ENCODE assay signal across 8 cellular contexts in the genomic region with DNA sequence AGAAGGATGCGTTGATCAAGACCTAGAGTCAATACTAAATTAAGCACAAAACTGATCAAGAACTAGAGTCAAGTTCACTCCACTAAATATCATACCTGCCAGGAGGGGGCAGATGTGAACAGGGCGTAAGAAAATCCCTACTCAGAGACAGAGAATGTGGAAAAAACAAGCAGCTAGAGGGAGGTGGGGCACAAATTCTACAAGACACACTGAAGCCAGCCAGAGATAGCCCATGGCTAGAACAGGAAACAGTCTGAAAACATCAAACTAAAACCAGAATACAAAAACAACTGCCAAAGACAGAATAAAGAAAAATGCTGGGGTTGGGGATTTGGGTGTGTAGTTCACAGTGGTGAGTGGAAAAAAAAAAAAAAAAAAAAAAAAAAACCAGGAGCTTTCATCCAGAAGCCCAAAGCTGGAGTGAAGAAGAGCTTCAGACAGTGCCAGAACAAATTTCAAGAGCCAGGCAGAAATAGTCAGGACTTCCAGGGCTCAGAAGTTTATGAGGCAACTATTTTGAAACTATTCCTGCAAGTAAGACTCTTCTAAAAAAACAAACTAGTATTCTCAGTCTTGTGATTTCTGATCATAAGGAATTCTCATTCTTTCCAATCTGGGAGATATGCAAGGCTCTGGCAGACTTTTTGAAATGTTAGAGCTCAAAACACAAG.
DNase-seq lines count a peak whose midpoint lies in the region; ATAC-seq and TF ChIP-seq lines count a peak whose summit lies in the region.

No MANE protein-coding gene starts in this region.

- H3K9ac ChIP-seq in parathyroid adenoma = no peak overlapping the region

- no peak overlapping the region for H3K27ac ChIP-seq in C4-2B
- H3K27ac ChIP-seq in parathyroid adenoma = no peak overlapping the region

- H3K4me1 ChIP-seq in parathyroid adenoma = no peaks in the 10 kb centered on the region

- H3K27me3 ChIP-seq in parathyroid adenoma (ENCODE audit: control insufficient read depth, insufficient read depth, low read length) = no peaks in the 10 kb centered on the region

- no peak overlapping the region for H3K4me2 ChIP-seq in parathyroid adenoma (ENCODE audit: low read length)

- peak; percentile 89 for ATAC-seq in GM18868 (IDR thresholded peaks at IDR 0.05; ENCODE audit: unreplicated experiment)
- peak; percentile 79 for ATAC-seq in HG03342 (IDR thresholded peaks at IDR 0.05; ENCODE audit: unreplicated experiment)
- no peak for ATAC-seq in HG02870 (IDR thresholded peaks at IDR 0.05; ENCODE audit: unreplicated experiment)

- DNase-seq in NCI-H446 treated with DMSO at 0.1 percent for 48 hours (lab: John Stamatoyannopoulos, UW) (peak; percentile 26), foreskin fibroblast (peak; percentile 80 to 92)
- DNase-seq in activated CD4-positive, alpha-beta T cell treated with anti-CD3 and anti-CD28 coated beads, Interleukin-2, amount 50 U/mL, for 4 hours = peak; percentile 16 to 22

- TF ChIP-seq CTCF in C4-2B (conservative IDR thresholded peaks at IDR 0.05) (peak; percentile 84), foreskin fibroblast (IDR thresholded peaks at IDR 0.05; ENCODE audit: low read depth, low read length) (peak; percentile 68), parathyroid adenoma (IDR thresholded peaks at IDR 0.05) (peak; percentile 66)

- no peaks in the 10 kb centered on the region for H3K9me3 ChIP-seq in parathyroid adenoma (ENCODE audit: control insufficient read depth, low read length)

- no peak overlapping the region for H3K4me3 ChIP-seq in foreskin fibroblast (ENCODE audit: low read depth in 1 of 2, low read length in 2 of 2)
- H3K4me3 ChIP-seq in parathyroid adenoma (ENCODE audit: low read depth, low read length) = no peak overlapping the region

- no peaks in the 10 kb centered on the region for H3K79me2 ChIP-seq in parathyroid adenoma

- no peak overlapping the region for H2AFZ ChIP-seq in parathyroid adenoma

- no peaks in the 10 kb centered on the region for H3K36me3 ChIP-seq in parathyroid adenoma (ENCODE audit: control insufficient read depth, insufficient read depth, low read length)

Comparison
In these comparisons a context has a peak if more than half of its experiments do, and no peak if none do; other contexts are left out.
1. DNase-seq: peak in every context shown above with its lines; median percentile 86 in foreskin fibroblast; 26 in NCI-H446 treated with DMSO at 0.1 percent for 48 hours; 19 in activated CD4-positive, alpha-beta T cell treated with anti-CD3 and anti-CD28 coated beads, Interleukin-2, amount 50 U/mL, for 4 hours.